Comparison of ENCODE assay signal across 20 cellular contexts in the genomic region with DNA sequence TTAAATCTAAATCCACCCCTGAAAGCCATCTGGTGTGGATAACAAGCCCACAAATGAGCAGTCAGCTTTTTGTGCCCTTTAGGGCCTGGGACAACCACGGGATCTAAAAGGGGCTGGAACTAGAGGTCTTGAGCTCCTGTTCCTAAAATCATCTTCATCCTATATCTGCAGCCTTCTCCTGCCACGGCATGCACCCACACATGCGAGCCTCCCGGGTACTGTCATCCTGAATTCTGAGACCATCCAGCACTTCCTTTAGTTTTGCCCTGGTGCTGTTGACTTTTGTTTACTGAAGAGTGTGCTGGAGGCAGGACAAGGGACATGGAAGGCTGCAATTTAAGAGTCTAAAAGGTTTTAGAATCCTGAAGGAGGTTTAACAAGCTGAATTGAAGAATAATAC.
A peak's percentile ranks its signal among the peaks of the same experiment; 100 is the strongest.
DNase-seq lines count a peak whose midpoint lies in the region; ATAC-seq and TF ChIP-seq lines count a peak whose summit lies in the region.
"Had no signal": no experiment of that assay in that cellular context is flagged by ENCODE, and none has a peak within 500 bp of the region (broad histone marks: within the 10 kb centered on the region; RNA-seq: fewer than 3 reads in every experiment).

No MANE protein-coding gene starts in this region.

- TF ChIP-seq EP300 in transverse colon (IDR thresholded peaks at IDR 0.05; ENCODE audit: low read depth), result no peak

- TF ChIP-seq CTCF in right atrium auricular region (IDR thresholded peaks at IDR 0.05), result no peak
- no peak for TF ChIP-seq CTCF in transverse colon (IDR thresholded peaks at IDR 0.05)

- H3K27ac Mint-ChIP-seq in T-helper 17 cell, result peak overlapping the region; percentile 27
- peak overlapping the region in 9 of 10 donors; percentile 19 to 93 (median 82) for H3K27ac Mint-ChIP-seq in naive thymus-derived CD8-positive, alpha-beta T cell

- H3K27me3 Mint-ChIP-seq in T-helper 17 cell, result no peaks in the 10 kb centered on the region
- no peaks in the 10 kb centered on the region for H3K27me3 Mint-ChIP-seq in naive thymus-derived CD8-positive, alpha-beta T cell
- H3K27me3 Mint-ChIP-seq: CD4-positive, alpha-beta memory T cell had no signal

- TF ChIP-seq POLR2A in transverse colon (IDR thresholded peaks at IDR 0.05), result no peak

- peaks cover 24% of the 10 kb centered on the region for H3K4me1 Mint-ChIP-seq in T-helper 17 cell
- H3K4me1 Mint-ChIP-seq in naive thymus-derived CD8-positive, alpha-beta T cell, result peaks cover 20 to 81% (median 63%) of the 10 kb centered on the region in 4 donors

- H3K9me3 ChIP-seq in right atrium auricular region, result no peaks in the 10 kb centered on the region
- H3K9me3 ChIP-seq in T-helper 17 cell (ENCODE audit: control insufficient read depth, low read length, poor library complexity, severe bottlenecking), result no peaks in the 10 kb centered on the region
- H3K9me3 ChIP-seq in transverse colon, result no peaks in the 10 kb centered on the region

- no peak overlapping the region for H3K4me3 Mint-ChIP-seq in T-helper 17 cell
- no peak overlapping the region for H3K4me3 Mint-ChIP-seq in naive thymus-derived CD8-positive, alpha-beta T cell
- H3K4me3 Mint-ChIP-seq: CD4-positive, alpha-beta memory T cell had no signal

- H3K9me3 Mint-ChIP-seq in naive thymus-derived CD8-positive, alpha-beta T cell, result peaks cover 0 to 1% (median 0%) of the 10 kb centered on the region in 9 donors
- H3K9me3 Mint-ChIP-seq: CD4-positive, alpha-beta memory T cell had no signal

- H3K27me3 ChIP-seq in right atrium auricular region (no peaks in the 10 kb centered on the region), transverse colon (no peaks in the 10 kb centered on the region)

- peak overlapping the region; percentile 64 to 79 for H3K27ac ChIP-seq in right atrium auricular region
- H3K27ac ChIP-seq in transverse colon, result peak overlapping the region; percentile 78 to 82 (median 78)
- H3K27ac ChIP-seq: HL-60, PC-9 had no signal

- no peaks in the 10 kb centered on the region for H3K36me3 ChIP-seq in right atrium auricular region
- H3K36me3 ChIP-seq in transverse colon, result no peaks in the 10 kb centered on the region

- 78% methylated on average over 4 of the region's 4 CpGs; no CpG with 5 or more reads in 1 of the 2 donors for WGBS in transverse colon (ENCODE audit: low coverage in 1 of 2), 2 donors

- DNase-seq in right atrium auricular region (ENCODE audit: low spot score) (peak; percentile 55), left cardiac atrium (no peak), T-helper 17 cell (no peak), transverse colon (no peak)
- DNase-seq in naive thymus-derived CD8-positive, alpha-beta T cell, result no peak
- no peak for DNase-seq in activated effector memory CD4-positive, alpha-beta T cell treated with anti-CD3 and anti-CD28 coated beads, Interleukin-2, amount 50 U/mL, for 16 hours
- DNase-seq: ACHN; CD4-positive, alpha-beta memory T cell; GF-D8; NCI-H1092; NCI-H1694; NCI-H2107; NCI-H345; NCI-H69; PC-9; SHP77 had no signal

- H3K4me3 ChIP-seq in right atrium auricular region (no peak overlapping the region), transverse colon (no peak overlapping the region)
- H3K4me3 ChIP-seq: K562, PC-9 had no signal

- H3K36me3 Mint-ChIP-seq in T-helper 17 cell (ENCODE audit: low read depth), result peaks cover 2% of the 10 kb centered on the region
- H3K36me3 Mint-ChIP-seq in naive thymus-derived CD8-positive, alpha-beta T cell, result peaks cover 0 to 22% (median 0%) of the 10 kb centered on the region in 3 donors

- H3K4me1 ChIP-seq in right atrium auricular region (peaks cover 0 to 64% of the 10 kb centered on the region in 2 donors), transverse colon (peaks cover 41 to 54% (median 47%) of the 10 kb centered on the region in 4 donors)

- in situ Hi-C loops in transverse colon (cut with MboI; ENCODE audit: low pct_ligation_motif_present in 1 of 4, low pct_unique_long_range_greater_than_20kb in 1 of 4, low sequenced_read_pairs in 3 of 4), result loop anchor here in 3 of 4 donors (25.0 kb wide), 2 partner anchors 106 to 331 kb away; a partner anchor contains a TSS

- intact Hi-C loops in left cardiac atrium (cut with DNase I), result no loop called here
- intact Hi-C loops in transverse colon (cut with DNase I; ENCODE audit: low total_unique reads), result no loop called here

- ATAC-seq in left cardiac atrium (no peak), T-helper 17 cell (no peak), GM21786 (IDR thresholded peaks at IDR 0.05; ENCODE audit: unreplicated experiment) (no peak), HG03045 (IDR thresholded peaks at IDR 0.05; ENCODE audit: unreplicated experiment) (no peak)
- ATAC-seq in naive thymus-derived CD8-positive, alpha-beta T cell, result no peak

- POLR2A ChIA-PET in naive thymus-derived CD8-positive, alpha-beta T cell (lab: Charles Lee), result no interaction called here
